8 cellular contexts compared by ENCODE assay signal in genomic region chr19:5718032-5718578, GRCh38.
A peak's percentile ranks its signal among the peaks of the same experiment; 100 is the strongest.
DNase-seq lines count a peak whose midpoint lies in the region; ATAC-seq lines count a peak whose summit lies in the region.

No MANE protein-coding gene starts in this region.

- peak; percentile 85 for DNase-seq in activated effector memory CD4-positive, alpha-beta T cell treated with anti-CD3 and anti-CD28 coated beads, Interleukin-2, amount 50 U/mL, for 16 hours
- DNase-seq in activated effector memory CD4-positive, alpha-beta T cell treated with Interleukin-2 at 50 U/mL for 16 hours, result no peak
- DNase-seq in activated CD8-positive, alpha-beta memory T cell treated with anti-CD3 and anti-CD28 coated beads, Interleukin-2, amount 50 U/mL, for 48 hours, result peak; percentile 83
- DNase-seq in UCSD-AML1 (lab: John Stamatoyannopoulos, UW; ENCODE audit: unreplicated experiment), result no peak
- DNase-seq in AG08395 (ENCODE audit: low spot score), result no peak
- DNase-seq in NCI-H82 treated with DMSO at 0.1 percent for 48 hours (lab: John Stamatoyannopoulos, UW; ENCODE audit: unreplicated experiment), result no peak

- peaks cover 15% of the 10 kb centered on the region for H3K36me3 ChIP-seq in iPS-18a (ENCODE audit: control insufficient read depth, low read depth, low read length)

- no peak overlapping the region for H3K27ac ChIP-seq in iPS-18a (ENCODE audit: low read length)

- H3K9me3 ChIP-seq in iPS-18a (ENCODE audit: control insufficient read depth, low read depth, low read length), result no peaks in the 10 kb centered on the region

- peaks cover 24% of the 10 kb centered on the region for H3K4me1 Mint-ChIP-seq in stimulated activated memory B cell treated with anti-CD40 and anti-IgM and Interleukin-4, amounts not matched to agents 10 μg/mL and 1 μg/mL and 100 μg/mL, for 72 hours

- H3K27me3 Mint-ChIP-seq in stimulated activated memory B cell treated with anti-CD40 and anti-IgM and Interleukin-4, amounts not matched to agents 10 μg/mL and 1 μg/mL and 100 μg/mL, for 72 hours, result no peaks in the 10 kb centered on the region

- H3K9ac ChIP-seq in iPS-18a (ENCODE audit: low read length), result no peak overlapping the region

- no peak for ATAC-seq in stimulated activated memory B cell treated with anti-CD40 and anti-IgM and Interleukin-4, amounts not matched to agents 10 μg/mL and 1 μg/mL and 100 μg/mL, for 72 hours

- peak overlapping the region; percentile 94 for H3K4me3 Mint-ChIP-seq in stimulated activated memory B cell treated with anti-CD40 and anti-IgM and Interleukin-4, amounts not matched to agents 10 μg/mL and 1 μg/mL and 100 μg/mL, for 72 hours

- H3K36me3 Mint-ChIP-seq in stimulated activated memory B cell treated with anti-CD40 and anti-IgM and Interleukin-4, amounts not matched to agents 10 μg/mL and 1 μg/mL and 100 μg/mL, for 72 hours, result peaks cover 9% of the 10 kb centered on the region

- H3K9me3 Mint-ChIP-seq in stimulated activated memory B cell treated with anti-CD40 and anti-IgM and Interleukin-4, amounts not matched to agents 10 μg/mL and 1 μg/mL and 100 μg/mL, for 72 hours, result no peaks in the 10 kb centered on the region

- no peaks in the 10 kb centered on the region for H3K27me3 ChIP-seq in iPS-18a (ENCODE audit: control insufficient read depth, insufficient read depth, low read length)

- H3K4me1 ChIP-seq in iPS-18a (ENCODE audit: control insufficient read depth, low read depth, low read length), result peaks cover 6% of the 10 kb centered on the region

- H3K27ac Mint-ChIP-seq in stimulated activated memory B cell treated with anti-CD40 and anti-IgM and Interleukin-4, amounts not matched to agents 10 μg/mL and 1 μg/mL and 100 μg/mL, for 72 hours, result peak overlapping the region; percentile 97

- H3K4me3 ChIP-seq in iPS-18a (ENCODE audit: low read length), result peak overlapping the region; percentile 82

Comparison
In these comparisons a context has a peak if more than half of its experiments do, and no peak if none do; other contexts are left out.
1. DNase-seq: peak in activated effector memory CD4-positive, alpha-beta T cell treated with anti-CD3 and anti-CD28 coated beads, Interleukin-2, amount 50 U/mL, for 16 hours (single experiment) and activated CD8-positive, alpha-beta memory T cell treated with anti-CD3 and anti-CD28 coated beads, Interleukin-2, amount 50 U/mL, for 48 hours (single experiment); none in activated effector memory CD4-positive, alpha-beta T cell treated with Interleukin-2 at 50 U/mL for 16 hours (single experiment), UCSD-AML1 (single experiment), AG08395 (single experiment) and NCI-H82 treated with DMSO at 0.1 percent for 48 hours (single experiment).